Comparison of ENCODE assay signal across 12 cellular contexts in the genomic region with DNA sequence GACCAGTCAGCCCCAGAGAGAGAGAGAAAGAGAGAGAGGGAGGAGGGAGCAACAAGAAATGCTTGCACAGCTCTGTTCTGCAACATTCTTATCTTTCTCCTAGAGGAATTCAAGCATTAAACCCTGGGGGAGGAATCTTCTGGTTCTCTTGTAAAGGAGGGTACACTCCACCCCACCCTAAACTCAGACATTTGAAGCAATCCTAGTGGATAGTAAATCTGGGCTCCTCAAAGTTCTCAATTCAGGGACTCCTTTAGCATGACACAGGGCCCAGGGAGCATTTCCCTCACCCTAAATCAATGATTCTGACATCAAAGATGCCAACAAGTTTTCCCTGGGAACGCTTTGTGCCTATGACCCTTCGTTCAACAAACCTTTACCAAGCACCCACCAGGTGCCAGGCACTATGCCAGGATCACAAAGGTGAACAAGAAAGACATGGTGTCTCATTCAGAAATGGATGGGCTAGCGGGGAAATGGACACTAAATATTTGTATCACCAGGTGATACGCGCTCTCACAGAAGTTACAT. TPM values are rescaled to one million over a fixed set of nuclear protein-coding genes. Genes with fewer than 3 reads are reported as not detected.
A peak's percentile ranks its signal among the peaks of the same experiment; 100 is the strongest.
DNase-seq lines count a peak whose midpoint lies in the region; ATAC-seq, FAIRE-seq and TF ChIP-seq lines count a peak whose summit lies in the region.
"Had no signal": no experiment of that assay in that cellular context is flagged by ENCODE, and none has a peak within 500 bp of the region (broad histone marks: within the 10 kb centered on the region; RNA-seq: fewer than 3 reads in every experiment).

No MANE protein-coding gene starts in this region.

- peaks cover 45% of the 10 kb centered on the region for H3K4me1 Mint-ChIP-seq in activated naive CD4-positive, alpha-beta T cell treated with anti-CD3 and anti-CD28 coated beads, Interleukin-2, amount 50 U/mL, for 24 hours

- H3K79me2 ChIP-seq in K562 (ENCODE audit: control insufficient read depth, insufficient read depth, low read length) (no peaks in the 10 kb centered on the region), mesendoderm (ENCODE audit: control insufficient read depth, insufficient read depth, low read length) (no peaks in the 10 kb centered on the region)

- POLR2A ChIA-PET in K562 (lab: Yijun Ruan, JAX): interaction anchor here (0.5 to 1.6 kb wide), 7 partner anchors 10 to 607 kb away, joined by 3 to 8 read pairs (median 4); no protein-coding TSS in a partner anchor

- H3K36me3 ChIP-seq in K562 (ENCODE audit: control insufficient read depth, insufficient read depth, low read length) (no peaks in the 10 kb centered on the region), mesendoderm (ENCODE audit: control insufficient read depth, insufficient read depth, low read length) (no peaks in the 10 kb centered on the region), uterus (no peaks in the 10 kb centered on the region), MG63 (no peaks in the 10 kb centered on the region)
- H3K36me3 ChIP-seq: BLaER1 had no signal

- FAIRE-seq in K562 (lab: Jason Lieb, UNC): no peak

- no peak overlapping the region for H3K4ac ChIP-seq in mesendoderm (ENCODE audit: low read depth, low read length)

- ATAC-seq in K562: 0 out of 3 replicates have a peak, but pooled peaks have one; percentile 5
- ATAC-seq: left lobe of liver had no signal

- H2AK5ac ChIP-seq in mesendoderm (ENCODE audit: low read length): no peak overlapping the region

- TF ChIP-seq EP300 in K562 (IDR thresholded peaks at IDR 0.05; ENCODE audit: low read length): no peak

- peak overlapping the region; percentile 80 for H3K23ac ChIP-seq in mesendoderm (ENCODE audit: low read length)

- no peak overlapping the region for H4K8ac ChIP-seq in mesendoderm (ENCODE audit: low read depth, low read length)

- H3K56ac ChIP-seq in mesendoderm (ENCODE audit: low read length): peak overlapping the region; percentile 75

- DNase-seq in activated naive CD4-positive, alpha-beta T cell treated with Interleukin-2 at 50 U/mL for 16 hours: no peak
- no peak for DNase-seq in K562 (ENCODE audit: extremely low read depth in 1 of 4, low spot score in 3 of 4)
- peak; percentile 40 for DNase-seq in mesendoderm
- no peak for DNase-seq in uterus
- DNase-seq in MG63: no peak
- no peak for DNase-seq in NCI-H1694 (lab: John Stamatoyannopoulos, UW)
- no peak for DNase-seq in activated CD8-positive, alpha-beta memory T cell treated with anti-CD3 and anti-CD28 coated beads, Interleukin-2, amount 50 U/mL, for 4 hours
- DNase-seq: effector CD8-positive, alpha-beta T cell; NCI-H1694 treated with DMSO at 0.1 percent for 48 hours had no signal

- H4K20me1 ChIP-seq in K562 (replicated peaks; ENCODE audit: control insufficient read depth, insufficient read depth, low read length): no peaks in the 10 kb centered on the region
- H4K20me1 ChIP-seq: BLaER1 had no signal

- TF ChIP-seq POLR2A in K562 (conservative IDR thresholded peaks at IDR 0.05): no peak
- no peak for TF ChIP-seq POLR2A in uterus (IDR thresholded peaks at IDR 0.05)

- H2BK120ac ChIP-seq in mesendoderm (ENCODE audit: low read depth, low read length): no peak overlapping the region

- H3K4me3 Mint-ChIP-seq in activated naive CD4-positive, alpha-beta T cell treated with anti-CD3 and anti-CD28 coated beads, Interleukin-2, amount 50 U/mL, for 24 hours: no peak overlapping the region

- no peaks in the 10 kb centered on the region for H3K27me3 Mint-ChIP-seq in activated naive CD4-positive, alpha-beta T cell treated with anti-CD3 and anti-CD28 coated beads, Interleukin-2, amount 50 U/mL, for 24 hours

- 32% methylated on average over 5 of the region's 5 CpGs for WGBS in K562 (ENCODE audit: insufficient coverage, low coverage, missing lambda C conversion rate)
- WGBS in mesendoderm (ENCODE audit: extremely low coverage, insufficient coverage, low lambda C conversion rate): no CpG with 5 or more reads among the region's 5 CpGs

- no peaks in the 10 kb centered on the region for H3K36me3 Mint-ChIP-seq in activated naive CD4-positive, alpha-beta T cell treated with anti-CD3 and anti-CD28 coated beads, Interleukin-2, amount 50 U/mL, for 24 hours

- H2BK15ac ChIP-seq in mesendoderm (replicated peaks; ENCODE audit: low read depth): no peak overlapping the region

- in situ Hi-C loops in K562 (cut with MboI): loop anchor here (25.0 kb wide), 1 partner anchor 212 kb away; no protein-coding TSS in a partner anchor

- H2AFZ ChIP-seq in K562 (ENCODE audit: low read depth, low read length): peak overlapping the region; percentile 92

- no TSS peak for BruUV-seq in K562 (replicated peaks; lab: Mats Ljungman, UMichigan)

- H3K4me3 ChIP-seq in K562: no peak overlapping the region
- no peak overlapping the region for H3K4me3 ChIP-seq in mesendoderm (ENCODE audit: low read length)
- no peak overlapping the region for H3K4me3 ChIP-seq in uterus
- H3K4me3 ChIP-seq in MG63: no peak overlapping the region
- H3K4me3 ChIP-seq: BLaER1 had no signal

- H3K9ac ChIP-seq in K562 (ENCODE audit: insufficient read depth in 1 of 2, low read depth in 2 of 2, low read length in 2 of 2) (peak overlapping the region; percentile 49 to 53; a peak in 2 of 4 replicates), mesendoderm (ENCODE audit: low read length) (no peak overlapping the region)
- H3K9ac ChIP-seq: BLaER1 had no signal

- H3K4me1 ChIP-seq in K562 (replicated peaks in 1 of 2; ENCODE audit: control insufficient read depth in 2 of 2, insufficient read depth in 2 of 2, low read length in 2 of 2): peaks cover 17 to 26% of the 10 kb centered on the region in 2 experiments
- H3K4me1 ChIP-seq in mesendoderm (ENCODE audit: control insufficient read depth, low read depth, low read length): peaks cover under 1% of the 10 kb centered on the region
- H3K4me1 ChIP-seq in uterus: peaks cover 0 to 10% of the 10 kb centered on the region in 2 donors

- H3K27me3 ChIP-seq in K562 (ENCODE audit: control insufficient read depth in 2 of 2, insufficient read depth in 2 of 2, low read length in 2 of 2) (no peaks in the 10 kb centered on the region), mesendoderm (ENCODE audit: insufficient read depth, low read length, poor library complexity) (no peaks in the 10 kb centered on the region), uterus (no peaks in the 10 kb centered on the region), MG63 (no peaks in the 10 kb centered on the region)
- H3K27me3 ChIP-seq: BLaER1 had no signal

- TF ChIP-seq RAD21 in K562 (CRISPR knock-in tag; conservative IDR thresholded peaks at IDR 0.05 in 1 of 2, IDR thresholded peaks at IDR 0.05 in 1 of 2): no peak

- no peaks in the 10 kb centered on the region for H3K9me1 ChIP-seq in K562 (ENCODE audit: control insufficient read depth, insufficient read depth, low read length)

- CTCF ChIA-PET in K562 (lab: Yijun Ruan, JAX; ENCODE audit: low intra/inter-chr PET ratio): interaction anchor here (0.7 to 1.0 kb wide), 2 partner anchors 49 to 770 kb away, joined by 3 read pairs; no protein-coding TSS in a partner anchor

- H3K27ac ChIP-seq in K562 (ENCODE audit: extremely low read depth, low read depth, low read length): peak overlapping the region; percentile 70
- H3K27ac ChIP-seq in mesendoderm (ENCODE audit: low read depth, low read length): peak overlapping the region; percentile 93
- peak overlapping the region; percentile 86 to 89 for H3K27ac ChIP-seq in uterus
- H3K27ac ChIP-seq: BLaER1 had no signal

- no peaks in the 10 kb centered on the region for H3K9me3 ChIP-seq in K562 (replicated peaks; ENCODE audit: control insufficient read depth, insufficient read depth, low read depth, low read length)
- no peaks in the 10 kb centered on the region for H3K9me3 ChIP-seq in uterus
- H3K9me3 ChIP-seq in MG63: no peaks in the 10 kb centered on the region
- H3K9me3 ChIP-seq: BLaER1 had no signal

- peak overlapping the region; percentile 73; the same call in 1 of the 2 replicates for H3K4me2 ChIP-seq in K562 (ENCODE audit: insufficient read depth, low read length)
- H3K4me2 ChIP-seq in mesendoderm (ENCODE audit: low read length): no peak overlapping the region
- H3K4me2 ChIP-seq: BLaER1 had no signal

- no peaks in the 10 kb centered on the region for H3K79me1 ChIP-seq in mesendoderm (ENCODE audit: low read length)

- H3K9me3 Mint-ChIP-seq in activated naive CD4-positive, alpha-beta T cell treated with anti-CD3 and anti-CD28 coated beads, Interleukin-2, amount 50 U/mL, for 24 hours: no peaks in the 10 kb centered on the region

- intact Hi-C loops in K562 (cut with micrococcal nuclease) (loop anchor here (10.0 kb wide), 1 partner anchor 1224 kb away; a partner anchor contains a TSS), uterus (cut with DNase I; ENCODE audit: low total_unique reads) (loop anchor here (5.0 kb wide), 1 partner anchor 142 kb away; no protein-coding TSS in a partner anchor)

- peak overlapping the region; percentile 14 for H3K18ac ChIP-seq in mesendoderm (ENCODE audit: low read length)

- TF ChIP-seq CTCF in K562 (IDR thresholded peaks at IDR 0.05 in 2 of 3, conservative IDR thresholded peaks at IDR 0.05 in 1 of 3; ENCODE audit: insufficient read depth in 2 of 3, low read depth in 1 of 3, low read length in 3 of 3): no peak
- no peak for TF ChIP-seq CTCF in uterus (IDR thresholded peaks at IDR 0.05)

- H4K5ac ChIP-seq in mesendoderm (ENCODE audit: low read length): no peak overlapping the region

- H2BK5ac ChIP-seq in mesendoderm (ENCODE audit: low read length): no peak overlapping the region

- H3K27ac Mint-ChIP-seq in activated naive CD4-positive, alpha-beta T cell treated with anti-CD3 and anti-CD28 coated beads, Interleukin-2, amount 50 U/mL, for 24 hours: peak overlapping the region; percentile 10

RNA-seq across cellular contexts. Expression of a gene that starts 11.9 kb away (rescaled TPM):
- 180 and 218 TPM in 2 replicates for total RNA-seq in K562 (2011; cell fraction: chromatin; rRNA removed; ENCODE audit: low replicate concordance)
- total RNA-seq in K562 (2011; cell fraction: nucleolus; rRNA removed): 119 and 120 TPM in 2 replicates
- total RNA-seq in K562 (2011; cell fraction: nucleoplasm; rRNA removed): 132 and 165 TPM in 2 replicates
- total RNA-seq in K562 (2014; rRNA removed): 116 and 157 TPM in 2 replicates
- total RNA-seq in K562 (2014; rRNA removed; fragmentation: Illumina TruSeq; extraction: Trizol): 80.4 and 84.2 TPM in 2 replicates
- total RNA-seq in K562 (2015; rRNA removed; fragmentation: Illumina TruSeq; extraction: Trizol): 86.8 and 87.7 TPM in 2 replicates
- total RNA-seq in K562 (2021): 94.8 and 101 TPM in 2 replicates
- 113 and 120 TPM in 2 replicates for polyA plus RNA-seq in K562 (2011; rRNA removed)
- polyA plus RNA-seq in K562 (2011; cell fraction: cytosol; rRNA removed): 55.7 and 58.0 TPM in 2 replicates
- polyA plus RNA-seq in K562 (2011; cell fraction: nucleus; rRNA removed): 254 and 312 TPM in 2 replicates
- 81.1 and 119 TPM in 2 replicates for polyA plus RNA-seq in K562 (2012)
- polyA plus RNA-seq in K562 (2014; fragmentation: Illumina TruSeq; extraction: Trizol): 92.6 and 102 TPM in 2 replicates
- polyA plus RNA-seq in K562 (2014; fragmentation: Nextera tagmentation; extraction: Ambion mirVana): 10 to 100 TPM; 24.6 to 28.5 TPM
- polyA plus RNA-seq in K562 (2014; rRNA removed): 106 and 124 TPM in 2 replicates
- polyA minus RNA-seq in K562 (2011; rRNA and poly(A)+ RNA removed): 114 and 116 TPM in 2 replicates
- 68.3 and 82.5 TPM in 2 replicates for polyA minus RNA-seq in K562 (2011; cell fraction: cytosol; rRNA and poly(A)+ RNA removed)
- polyA minus RNA-seq in K562 (2011; cell fraction: nucleus; rRNA and poly(A)+ RNA removed): 63.0 and 87.3 TPM in 2 replicates
- polyA plus RNA-seq in mesendoderm (2013, experiment 1 of 2): 15.4 TPM
- polyA plus RNA-seq in mesendoderm (2013, experiment 2 of 2): 17.2 TPM
- 100 to 1,000 TPM in 3 of 4 donors, 10 to 100 TPM in 1; 96.5 to 170 (median 117) TPM for total RNA-seq in uterus
- 198 and 218 TPM in 2 replicates for total RNA-seq in MG63 (2014; rRNA removed; shearing (Covaris generic); ENCODE audit: low replicate concordance)

RNA-seq across cellular contexts. Expression of a gene that starts 35.0 kb away (rescaled TPM):
- total RNA-seq in K562 (2011; cell fraction: chromatin; rRNA removed; ENCODE audit: low replicate concordance): not detected in 2 replicates
- total RNA-seq in K562 (2011; cell fraction: nucleolus; rRNA removed): not detected in 2 replicates
- total RNA-seq in K562 (2011; cell fraction: nucleoplasm; rRNA removed): not detected in 2 replicates
- not detected in 2 replicates for total RNA-seq in K562 (2014; rRNA removed)
- not detected in 2 replicates for total RNA-seq in K562 (2014; rRNA removed; fragmentation: Illumina TruSeq; extraction: Trizol)
- not detected in 2 replicates for total RNA-seq in K562 (2015; rRNA removed; fragmentation: Illumina TruSeq; extraction: Trizol)
- total RNA-seq in K562 (2021): not detected in 2 replicates
- polyA plus RNA-seq in K562 (2011; rRNA removed): 0.06 TPM in 1 of 2 replicates, not detected in the other
- polyA plus RNA-seq in K562 (2011; cell fraction: cytosol; rRNA removed): not detected in 2 replicates
- not detected in 2 replicates for polyA plus RNA-seq in K562 (2011; cell fraction: nucleus; rRNA removed)
- polyA plus RNA-seq in K562 (2012): not detected in 2 replicates
- not detected in 2 replicates for polyA plus RNA-seq in K562 (2014; fragmentation: Illumina TruSeq; extraction: Trizol)
- not detected for polyA plus RNA-seq in K562 (2014; fragmentation: Nextera tagmentation; extraction: Ambion mirVana)
- polyA plus RNA-seq in K562 (2014; rRNA removed): not detected in 2 replicates
- polyA minus RNA-seq in K562 (2011; rRNA and poly(A)+ RNA removed): not detected in 2 replicates
- polyA minus RNA-seq in K562 (2011; cell fraction: cytosol; rRNA and poly(A)+ RNA removed): not detected in 2 replicates
- not detected in 2 replicates for polyA minus RNA-seq in K562 (2011; cell fraction: nucleus; rRNA and poly(A)+ RNA removed)
- polyA plus RNA-seq in mesendoderm (2013, experiment 1 of 2): 0.06 TPM
- 0.06 TPM for polyA plus RNA-seq in mesendoderm (2013, experiment 2 of 2)
- under 1 TPM in 2 of 4 donors, not detected in 2; 0.59 to 0.88 TPM for total RNA-seq in uterus
- total RNA-seq in MG63 (2014; rRNA removed; shearing (Covaris generic); ENCODE audit: low replicate concordance): not detected in 2 replicates
